In the genomic region with DNA sequence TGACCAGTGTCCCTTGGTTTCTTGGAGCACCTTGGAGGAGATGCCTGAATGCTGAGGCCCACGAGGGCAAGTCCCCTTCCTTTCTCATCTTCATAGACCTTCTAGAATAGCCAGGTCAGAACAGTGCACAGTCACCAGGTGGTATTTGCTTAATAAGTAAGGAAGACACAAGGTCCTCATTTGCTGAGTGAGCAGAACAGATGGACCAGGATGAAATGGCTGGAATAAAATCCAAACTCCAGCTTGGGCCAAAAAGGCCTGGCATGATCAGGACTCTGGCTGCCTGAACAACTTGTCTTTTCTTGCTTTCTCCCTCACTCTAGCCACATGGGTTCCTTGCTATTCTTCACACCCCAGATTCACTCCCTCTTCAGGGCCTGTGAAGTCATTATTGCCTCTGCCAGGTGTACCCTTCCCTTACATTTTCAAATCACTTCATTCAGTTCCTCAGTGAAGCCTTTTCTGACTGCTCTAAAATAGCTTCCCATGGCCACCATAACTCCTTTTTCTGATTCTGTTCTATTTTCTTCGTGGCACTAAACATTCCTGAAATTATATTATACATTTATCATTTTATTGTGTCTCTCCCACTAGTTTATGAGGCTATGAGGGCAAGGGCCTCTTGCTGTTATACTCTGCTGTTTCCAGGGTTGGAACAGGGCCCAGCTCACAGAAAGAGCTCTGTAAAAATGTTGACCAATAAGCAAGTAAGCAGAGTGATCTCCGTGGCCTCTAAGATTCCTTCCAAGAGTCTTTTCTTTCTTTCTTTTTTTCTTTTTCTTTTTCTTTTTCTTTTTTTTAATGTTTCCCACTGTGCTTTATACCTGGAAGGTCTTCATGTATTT, we compare ENCODE assay signal across 15 cellular contexts.
"Had no signal": no experiment of that assay in that cellular context is flagged by ENCODE, and none has a peak within 500 bp of the region (broad histone marks: within the 10 kb centered on the region; RNA-seq: fewer than 3 reads in every experiment).

No MANE protein-coding gene starts in this region.

- H3K4me3 ChIP-seq: thyroid gland, uterus had no signal

- H3K27ac Mint-ChIP-seq: activated CD8-positive, alpha-beta memory T cell treated with anti-CD3 and anti-CD28 coated beads, Interleukin-2, amount 10 ng/mL, durations not matched to agents 7 days and 5 days; activated naive CD8-positive, alpha-beta T cell had no signal

- H3K4me3 Mint-ChIP-seq: activated CD8-positive, alpha-beta memory T cell treated with anti-CD3 and anti-CD28 coated beads, Interleukin-2, amount 10 ng/mL, durations not matched to agents 7 days and 5 days; activated naive CD8-positive, alpha-beta T cell; activated T-cell treated with anti-CD3 and anti-CD28 coated beads, Interleukin-2, amount 50 U/mL, for 4 hours had no signal

- H3K9me3 ChIP-seq: thyroid gland, uterus had no signal

- ATAC-seq: activated CD8-positive, alpha-beta memory T cell treated with anti-CD3 and anti-CD28 coated beads, Interleukin-2, amount 10 ng/mL, durations not matched to agents 7 days and 5 days; activated T-cell treated with anti-CD3 and anti-CD28 coated beads, Interleukin-2, amount 50 U/mL, for 4 hours had no signal

- DNase-seq: activated CD4-positive, alpha-beta T cell treated with anti-CD3 and anti-CD28 coated beads, Interleukin-2, amount 50 U/mL, for 48 hours; activated CD8-positive, alpha-beta memory T cell treated with anti-CD3 and anti-CD28 coated beads, Interleukin-2, amount 10 ng/mL, durations not matched to agents 7 days and 5 days; activated gamma-delta T cell; activated T-cell treated with anti-CD3 and anti-CD28 coated beads, Interleukin-2, amount 50 U/mL, for 4 hours; brain microvascular endothelial cell; foreskin melanocyte; kidney; retina; stimulated activated CD4-positive, alpha-beta T cell treated with anti-CD3 and anti-CD28 coated beads, Interleukin-4, amount 100 ng/mL, for 4 hours; T-helper 2 cell; thyroid gland; uterus had no signal

- H3K36me3 ChIP-seq: brain microvascular endothelial cell, thyroid gland, uterus had no signal

- H3K27ac ChIP-seq: brain microvascular endothelial cell, thyroid gland, uterus had no signal

- FAIRE-seq: endothelial cell of umbilical vein, kidney, TTC549 had no signal

- H3K27me3 ChIP-seq: brain microvascular endothelial cell, thyroid gland, uterus had no signal

- H3K4me1 ChIP-seq: thyroid gland had no signal

- H3K4me1 Mint-ChIP-seq: activated CD8-positive, alpha-beta memory T cell treated with anti-CD3 and anti-CD28 coated beads, Interleukin-2, amount 10 ng/mL, durations not matched to agents 7 days and 5 days had no signal
